ENCODE assay signal across 28 cellular contexts in the genomic region with DNA sequence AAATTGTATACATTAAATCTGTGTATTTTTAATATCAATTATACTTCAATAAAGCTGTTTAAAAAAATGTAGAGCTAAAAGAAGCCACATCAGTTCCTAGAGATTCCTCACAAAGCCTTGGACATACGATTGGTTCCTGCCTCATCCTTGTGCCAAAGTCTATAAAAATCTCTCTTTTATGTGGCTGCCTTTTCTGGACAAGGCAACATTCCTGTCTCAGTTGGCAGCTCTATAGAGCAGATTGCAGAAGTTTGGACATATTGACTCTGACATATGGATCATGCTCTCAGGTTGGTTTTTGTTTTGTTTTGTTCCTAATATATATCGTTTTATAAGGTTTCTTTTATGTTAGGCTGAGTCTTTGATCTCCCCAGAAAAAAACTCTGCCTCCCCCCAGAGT.
"Had no signal": no experiment of that assay in that cellular context is flagged by ENCODE, and none has a peak within 500 bp of the region (broad histone marks: within the 10 kb centered on the region; RNA-seq: fewer than 3 reads in every experiment).

No MANE protein-coding gene starts in this region.

- H3K27ac Mint-ChIP-seq: immature natural killer cell; naive thymus-derived CD8-positive, alpha-beta T cell; nephron; stimulated activated memory B cell treated with anti-CD40 and anti-IgM and Interleukin-4, amounts not matched to agents 10 μg/mL and 1 μg/mL and 100 μg/mL, for 72 hours had no signal

- H3K9me3 ChIP-seq: left lung, lower lobe of right lung, pancreas, right atrium auricular region, right lobe of liver, stomach, testis, thyroid gland, transverse colon, upper lobe of left lung, vagina had no signal

- H3K4me1 Mint-ChIP-seq: immature natural killer cell; naive thymus-derived CD8-positive, alpha-beta T cell; neural crest cell; stimulated activated memory B cell treated with anti-CD40 and anti-IgM and Interleukin-4, amounts not matched to agents 10 μg/mL and 1 μg/mL and 100 μg/mL, for 72 hours had no signal

- DNase-seq: hypothalamus; immature natural killer cell; kidney; left colon; left lung; lower lobe of right lung; mammary epithelial cell; mesenchymal stem cell; naive thymus-derived CD8-positive, alpha-beta T cell; nucleus accumbens; pancreas; right lobe of liver; stimulated activated CD4-positive, alpha-beta T cell treated with anti-CD3 and anti-CD28 coated beads, Interleukin-1b, Interleukin-23, amount 100 ng/mL, for 48 hours; stimulated activated CD4-positive, alpha-beta T cell treated with anti-CD3 and anti-CD28 coated beads, Interleukin-2, amount 100 ng/mL, for 48 hours; stimulated activated CD4-positive, alpha-beta T cell treated with anti-CD3 and anti-CD28 coated beads, Interleukin-4, amount 100 ng/mL, for 4 hours; stimulated activated CD8-positive, alpha-beta memory T cell treated with anti-CD3 and anti-CD28 coated beads, Interleukin-4, amount 100 ng/mL, for 48 hours; stimulated activated naive CD8-positive, alpha-beta T cell treated with anti-CD3 and anti-CD28 coated beads, Interleukin-15, Interleukin-2, amounts not matched to agents 100 U/mL and 50 U/mL, for 24 hours; stomach; testis; thyroid gland; transverse colon; upper lobe of left lung had no signal

- H3K27ac ChIP-seq: left lung, lower lobe of right lung, pancreas, right atrium auricular region, right lobe of liver, stomach, testis, thyroid gland, transverse colon, upper lobe of left lung, vagina had no signal

- ATAC-seq: left colon; left lung; lower lobe of right lung; naive thymus-derived CD8-positive, alpha-beta T cell; pancreas; right lobe of liver; stimulated activated memory B cell treated with anti-CD40 and anti-IgM and Interleukin-4, amounts not matched to agents 10 μg/mL and 1 μg/mL and 100 μg/mL, for 72 hours; stimulated activated naive CD8-positive, alpha-beta T cell treated with anti-CD3 and anti-CD28 coated beads, Interleukin-15, Interleukin-2, amounts not matched to agents 100 U/mL and 50 U/mL, for 24 hours had no signal

- H3K4me3 ChIP-seq: left lung, lower lobe of right lung, pancreas, right atrium auricular region, right lobe of liver, smooth muscle cell, stomach, testis, thyroid gland, transverse colon, upper lobe of left lung, vagina had no signal

- H3K36me3 Mint-ChIP-seq: immature natural killer cell; naive thymus-derived CD8-positive, alpha-beta T cell; stimulated activated memory B cell treated with anti-CD40 and anti-IgM and Interleukin-4, amounts not matched to agents 10 μg/mL and 1 μg/mL and 100 μg/mL, for 72 hours had no signal

- H3K4me1 ChIP-seq: left lung, lower lobe of right lung, pancreas, right atrium auricular region, stomach, testis, thyroid gland, transverse colon, upper lobe of left lung, vagina had no signal

- H3K9me3 Mint-ChIP-seq: naive thymus-derived CD8-positive, alpha-beta T cell; nephron; neural crest cell; stimulated activated memory B cell treated with anti-CD40 and anti-IgM and Interleukin-4, amounts not matched to agents 10 μg/mL and 1 μg/mL and 100 μg/mL, for 72 hours had no signal

- H3K27me3 ChIP-seq: pancreas, right atrium auricular region, right lobe of liver, stomach, testis, thyroid gland, transverse colon, upper lobe of left lung, vagina had no signal

- H3K36me3 ChIP-seq: left lung, lower lobe of right lung, pancreas, right atrium auricular region, right lobe of liver, stomach, thyroid gland, transverse colon, upper lobe of left lung, vagina had no signal

- H3K4me3 Mint-ChIP-seq: immature natural killer cell; naive thymus-derived CD8-positive, alpha-beta T cell; nephron; neural crest cell; stimulated activated memory B cell treated with anti-CD40 and anti-IgM and Interleukin-4, amounts not matched to agents 10 μg/mL and 1 μg/mL and 100 μg/mL, for 72 hours had no signal
